Comparison of ENCODE assay signal across 20 cellular contexts in the genomic region with DNA sequence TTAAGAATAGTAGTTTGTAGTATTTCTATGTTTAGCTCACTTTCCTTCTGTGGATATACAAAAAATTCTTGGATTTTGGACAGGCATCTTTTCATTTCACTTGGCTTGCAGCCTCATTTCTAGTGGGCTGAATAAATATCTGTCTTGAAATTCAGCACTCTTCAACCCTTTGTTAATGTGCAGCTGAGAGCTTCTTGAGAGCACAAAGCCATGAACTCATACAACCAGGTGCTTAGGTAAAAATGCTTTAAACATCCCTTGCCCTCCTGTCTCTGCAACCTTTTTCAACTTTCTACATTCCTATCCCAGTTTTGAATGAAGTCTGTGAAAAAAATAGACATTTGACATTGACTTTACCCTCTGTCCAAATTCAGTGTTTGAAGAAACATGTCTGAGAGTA.
"Had no signal": no experiment of that assay in that cellular context is flagged by ENCODE, and none has a peak within 500 bp of the region (broad histone marks: within the 10 kb centered on the region; RNA-seq: fewer than 3 reads in every experiment).

No MANE protein-coding gene starts in this region.

- H3K36me3 ChIP-seq: heart right ventricle, ovary, right atrium auricular region, sigmoid colon, thoracic aorta, transverse colon had no signal

- H3K36me3 Mint-ChIP-seq: natural killer cell; stimulated activated naive B cell treated with anti-CD40 and anti-IgM and Interleukin-4, amounts not matched to agents 10 μg/mL and 1 μg/mL and 100 μg/mL, for 72 hours had no signal

- H3K4me1 ChIP-seq: heart right ventricle, right atrium auricular region, sigmoid colon, transverse colon had no signal

- DNase-seq: cortex of kidney; dorsolateral prefrontal cortex; effector CD8-positive, alpha-beta T cell; heart right ventricle; kidney glomerular epithelial cell; mammary epithelial cell; natural killer cell; nucleus accumbens; ovary; sigmoid colon; stimulated activated CD4-positive, alpha-beta T cell treated with anti-CD3 and anti-CD28 coated beads, Interleukin-2, amount 100 ng/mL, for 24 hours; stimulated activated CD4-positive, alpha-beta T cell treated with anti-CD3 and anti-CD28 coated beads, Interleukin-4, amount 100 ng/mL, for 4 hours; stimulated activated naive B cell treated with anti-CD40 and anti-IgM and Interleukin-4, amounts not matched to agents 10 μg/mL and 1 μg/mL and 100 μg/mL, for 72 hours; stimulated activated naive CD8-positive, alpha-beta T cell treated with anti-CD3 and anti-CD28 coated beads, Interleukin-15, amount 100 ng/mL, for 72 hours; substantia nigra; transverse colon had no signal

- H3K27me3 ChIP-seq: dorsolateral prefrontal cortex, heart right ventricle, ovary, right atrium auricular region, sigmoid colon, transverse colon had no signal

- H3K9me3 Mint-ChIP-seq: neural crest cell; stimulated activated naive CD8-positive, alpha-beta T cell treated with anti-CD3 and anti-CD28 coated beads, Interleukin-15, amount 100 ng/mL, for 72 hours had no signal

- H3K27me3 Mint-ChIP-seq: stimulated activated naive B cell treated with anti-CD40 and anti-IgM and Interleukin-4, amounts not matched to agents 10 μg/mL and 1 μg/mL and 100 μg/mL, for 72 hours; stimulated activated naive CD8-positive, alpha-beta T cell treated with anti-CD3 and anti-CD28 coated beads, Interleukin-15, amount 100 ng/mL, for 72 hours had no signal

- H3K27ac ChIP-seq: heart right ventricle, ovary, right atrium auricular region, skin epidermis, thoracic aorta, transverse colon had no signal

- H3K4me3 ChIP-seq: dorsolateral prefrontal cortex, heart right ventricle, ovary, right atrium auricular region, sigmoid colon, skin epidermis, thoracic aorta, transverse colon had no signal

- H3K27ac Mint-ChIP-seq: natural killer cell; stimulated activated naive B cell treated with anti-CD40 and anti-IgM and Interleukin-4, amounts not matched to agents 10 μg/mL and 1 μg/mL and 100 μg/mL, for 72 hours; stimulated activated naive CD8-positive, alpha-beta T cell treated with anti-CD3 and anti-CD28 coated beads, Interleukin-15, amount 100 ng/mL, for 72 hours had no signal

- H3K9me3 ChIP-seq: heart right ventricle, ovary, right atrium auricular region, sigmoid colon, thoracic aorta, transverse colon had no signal

- H3K4me3 Mint-ChIP-seq: natural killer cell; neural crest cell; stimulated activated naive B cell treated with anti-CD40 and anti-IgM and Interleukin-4, amounts not matched to agents 10 μg/mL and 1 μg/mL and 100 μg/mL, for 72 hours; stimulated activated naive CD8-positive, alpha-beta T cell treated with anti-CD3 and anti-CD28 coated beads, Interleukin-15, amount 100 ng/mL, for 72 hours had no signal

- H3K4me1 Mint-ChIP-seq: natural killer cell; stimulated activated naive B cell treated with anti-CD40 and anti-IgM and Interleukin-4, amounts not matched to agents 10 μg/mL and 1 μg/mL and 100 μg/mL, for 72 hours; stimulated activated naive CD8-positive, alpha-beta T cell treated with anti-CD3 and anti-CD28 coated beads, Interleukin-15, amount 100 ng/mL, for 72 hours had no signal

- ATAC-seq: heart right ventricle; natural killer cell; stimulated activated naive B cell treated with anti-CD40 and anti-IgM and Interleukin-4, amounts not matched to agents 10 μg/mL and 1 μg/mL and 100 μg/mL, for 72 hours; stimulated activated naive CD8-positive, alpha-beta T cell treated with anti-CD3 and anti-CD28 coated beads, Interleukin-15, amount 100 ng/mL, for 72 hours had no signal
